Comparison of ENCODE assay signal across 12 cellular contexts in the genomic region with DNA sequence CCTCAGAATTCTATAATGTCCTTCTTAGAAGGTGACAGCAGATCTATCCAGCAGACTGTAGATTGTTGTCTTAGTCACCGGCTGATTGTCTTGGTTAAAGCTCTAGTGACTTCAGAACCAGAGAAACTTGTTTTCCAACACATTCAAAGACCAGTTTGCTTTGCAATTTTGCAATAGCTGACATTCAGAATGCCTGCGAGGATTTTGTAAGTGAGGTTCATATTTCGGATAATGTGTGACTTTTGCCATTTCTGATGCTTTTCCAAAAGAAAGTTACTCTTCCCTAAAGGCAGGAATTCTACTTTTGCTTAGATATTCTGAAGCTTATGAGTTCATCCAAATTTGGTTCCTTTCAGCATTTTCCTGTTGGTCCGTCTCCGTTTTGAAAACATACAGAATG. TPM values are rescaled to one million over a fixed set of nuclear protein-coding genes. Genes with fewer than 3 reads are reported as not detected.
A peak's percentile ranks its signal among the peaks of the same experiment; 100 is the strongest.
DNase-seq lines count a peak whose midpoint lies in the region; ATAC-seq, FAIRE-seq and TF ChIP-seq lines count a peak whose summit lies in the region.
"Had no signal": no experiment of that assay in that cellular context is flagged by ENCODE, and none has a peak within 500 bp of the region (broad histone marks: within the 10 kb centered on the region; RNA-seq: fewer than 3 reads in every experiment).

No MANE protein-coding gene starts in this region.

- H4K20me1 ChIP-seq in SK-N-SH (ENCODE audit: insufficient read depth), result no peaks in the 10 kb centered on the region

- H3K27ac Mint-ChIP-seq in endodermal cell (peak overlapping the region; percentile 84), nephron (peak overlapping the region; percentile 5 to 29 (median 26))
- no peak overlapping the region for H3K27ac Mint-ChIP-seq in activated T-cell treated with anti-CD3 and anti-CD28 coated beads, Interleukin-2, amount 50 U/mL, for 72 hours
- H3K27ac Mint-ChIP-seq: activated naive CD8-positive, alpha-beta T cell treated with anti-CD3 and anti-CD28 coated beads, Interleukin-2, amount 50 U/mL, for 24 hours; IgD-negative memory B cell; stimulated activated memory B cell treated with anti-CD40 and anti-IgM and Interleukin-4, amounts not matched to agents 10 μg/mL and 1 μg/mL and 100 μg/mL, for 72 hours had no signal

- ATAC-seq in SK-N-SH treated with all-trans-retinoic acid at 6 μM for 48 hours (no peak), upper lobe of left lung (ENCODE audit: low FRiP score in 2 of 2) (no peak)
- ATAC-seq in activated T-cell treated with anti-CD3 and anti-CD28 coated beads, Interleukin-2, amount 50 U/mL, for 72 hours (replicated peaks in 1 of 2), result no peak
- ATAC-seq: activated naive CD8-positive, alpha-beta T cell treated with anti-CD3 and anti-CD28 coated beads, Interleukin-2, amount 50 U/mL, for 24 hours; stimulated activated memory B cell treated with anti-CD40 and anti-IgM and Interleukin-4, amounts not matched to agents 10 μg/mL and 1 μg/mL and 100 μg/mL, for 72 hours had no signal

- WGBS in SK-N-SH (ENCODE audit: low lambda C conversion rate), result 79% methylated on average over 5 of the region's 5 CpGs
- WGBS in endodermal cell (ENCODE audit: insufficient coverage in 1 of 2, insufficient read length in 1 of 2), 2 experiments, result 95 to 98% methylated on average over 5 of the region's 5 CpGs
- WGBS in upper lobe of left lung, 2 donors, result 38 to 40% methylated on average over 5 of the region's 5 CpGs

- POLR2A ChIA-PET in SK-N-SH (lab: Yijun Ruan, JAX), result no interaction called here

- TF ChIP-seq EP300 in SK-N-SH (IDR thresholded peaks at IDR 0.05; ENCODE audit: borderline replicate concordance in 1 of 2, low read depth in 1 of 2, low read length in 1 of 2) (no peak), upper lobe of left lung (IDR thresholded peaks at IDR 0.05) (no peak)

- TF ChIP-seq POLR2A in upper lobe of left lung (IDR thresholded peaks at IDR 0.05) (no peak), GM12891 (IDR thresholded peaks at IDR 0.05; ENCODE audit: low read depth, low read length) (no peak)

- peaks cover 6 to 8% of the 10 kb centered on the region in 2 experiments; a peak in 3 of 4 replicates for H3K4me1 ChIP-seq in SK-N-SH (ENCODE audit: control insufficient read depth in 1 of 2, insufficient read depth in 2 of 2, low read depth in 1 of 2, low read length in 1 of 2)
- peaks cover 3% of the 10 kb centered on the region for H3K4me1 ChIP-seq in endodermal cell (ENCODE audit: control insufficient read depth, insufficient read depth, low read length)
- peaks cover 45 to 73% (median 62%) of the 10 kb centered on the region in 4 donors for H3K4me1 ChIP-seq in upper lobe of left lung

- no peaks in the 10 kb centered on the region for H3K36me3 ChIP-seq in SK-N-SH (replicated peaks in 1 of 2; ENCODE audit: control insufficient read depth in 1 of 2, insufficient read depth in 2 of 2, low read length in 1 of 2)
- H3K36me3 ChIP-seq in endodermal cell (ENCODE audit: control insufficient read depth, insufficient read depth, low read length), result peaks cover 43% of the 10 kb centered on the region
- H3K36me3 ChIP-seq in upper lobe of left lung, result peaks cover 0 to 5% (median 0%) of the 10 kb centered on the region in 4 donors

- TF ChIP-seq RAD21 in SK-N-SH (IDR thresholded peaks at IDR 0.05; ENCODE audit: low read length), result no peak

- H3K27me3 Mint-ChIP-seq in endodermal cell (ENCODE audit: insufficient read depth) (no peaks in the 10 kb centered on the region), nephron (ENCODE audit: low read depth) (no peaks in the 10 kb centered on the region)
- H3K27me3 Mint-ChIP-seq in activated T-cell treated with anti-CD3 and anti-CD28 coated beads, Interleukin-2, amount 50 U/mL, for 72 hours (ENCODE audit: low read depth), result no peaks in the 10 kb centered on the region
- H3K27me3 Mint-ChIP-seq: activated naive CD8-positive, alpha-beta T cell treated with anti-CD3 and anti-CD28 coated beads, Interleukin-2, amount 50 U/mL, for 24 hours; IgD-negative memory B cell; stimulated activated memory B cell treated with anti-CD40 and anti-IgM and Interleukin-4, amounts not matched to agents 10 μg/mL and 1 μg/mL and 100 μg/mL, for 72 hours had no signal

- no peak for TF ChIP-seq CTCF in SK-N-SH (IDR thresholded peaks at IDR 0.05)
- TF ChIP-seq CTCF in endodermal cell (conservative IDR thresholded peaks at IDR 0.05), result no peak
- no peak for TF ChIP-seq CTCF in nephron (IDR thresholded peaks at IDR 0.05; ENCODE audit: unreplicated experiment in 3 of 3)
- TF ChIP-seq CTCF in upper lobe of left lung (IDR thresholded peaks at IDR 0.05), result no peak

- H2AFZ ChIP-seq in SK-N-SH (ENCODE audit: low read depth), result 0 out of 2 replicates have a peak overlapping the region, but pooled peaks have one; percentile 11

- H3K4me3 ChIP-seq in SK-N-SH (ENCODE audit: low read depth in 2 of 2, low read length in 1 of 2) (no peak overlapping the region), endodermal cell (ENCODE audit: low read length) (no peak overlapping the region), upper lobe of left lung (no peak overlapping the region)

- peak overlapping the region; percentile 31; the same call in 1 of the 2 replicates for H3K4me2 ChIP-seq in SK-N-SH

- no peak overlapping the region for H3K9ac ChIP-seq in SK-N-SH
- H3K9ac ChIP-seq in endodermal cell (ENCODE audit: extremely low read depth, low read length, poor library complexity, severe bottlenecking), result no peak overlapping the region

- DNase-seq in SK-N-SH, result no peak
- no peak for DNase-seq in endodermal cell
- no peak for DNase-seq in upper lobe of left lung
- DNase-seq in activated T-cell treated with anti-CD3 and anti-CD28 coated beads, Interleukin-2, amount 50 U/mL, for 72 hours, result no peak
- DNase-seq in NCI-H226, result no peak
- no peak for DNase-seq in GM12891 (ENCODE audit: insufficient read length, low spot score)
- DNase-seq: activated naive CD8-positive, alpha-beta T cell treated with anti-CD3 and anti-CD28 coated beads, Interleukin-2, amount 50 U/mL, for 24 hours; stimulated activated CD4-positive, alpha-beta T cell treated with anti-CD3 and anti-CD28 coated beads, Interleukin-15, amount 100 ng/mL, for 24 hours had no signal

- H3K27me3 ChIP-seq in SK-N-SH (ENCODE audit: insufficient read depth), result no peaks in the 10 kb centered on the region
- H3K27me3 ChIP-seq in endodermal cell (ENCODE audit: control insufficient read depth, insufficient read depth, low read length, poor library complexity, severe bottlenecking), result no peaks in the 10 kb centered on the region
- no peaks in the 10 kb centered on the region for H3K27me3 ChIP-seq in upper lobe of left lung

- FAIRE-seq in GM12891 (lab: Jason Lieb, UNC), result no peak

- H3K27ac ChIP-seq in SK-N-SH (ENCODE audit: low read depth in 2 of 2, low read length in 1 of 2), result peak overlapping the region; percentile 39 to 42; a peak in 3 of 4 replicates
- no peak overlapping the region for H3K27ac ChIP-seq in endodermal cell (ENCODE audit: low read depth, low read length)
- peak overlapping the region; percentile 59 to 80 (median 76) for H3K27ac ChIP-seq in upper lobe of left lung

- H3F3A ChIP-seq in SK-N-SH (replicated peaks; ENCODE audit: insufficient read depth), result peaks cover 8% of the 10 kb centered on the region

- peaks cover 39% of the 10 kb centered on the region for H3K36me3 Mint-ChIP-seq in endodermal cell (ENCODE audit: low read depth)
- peaks cover 3% of the 10 kb centered on the region for H3K36me3 Mint-ChIP-seq in nephron (ENCODE audit: low read depth)
- H3K36me3 Mint-ChIP-seq in activated T-cell treated with anti-CD3 and anti-CD28 coated beads, Interleukin-2, amount 50 U/mL, for 72 hours (ENCODE audit: insufficient read depth in 2 of 2), result peaks cover 0 to 2% of the 10 kb centered on the region in 2 donors

- H3K4me1 Mint-ChIP-seq in endodermal cell, result peaks cover 36% of the 10 kb centered on the region
- H3K4me1 Mint-ChIP-seq in nephron, result no peaks in the 10 kb centered on the region
- H3K4me1 Mint-ChIP-seq in activated T-cell treated with anti-CD3 and anti-CD28 coated beads, Interleukin-2, amount 50 U/mL, for 72 hours (ENCODE audit: low read depth), result peaks cover 21% of the 10 kb centered on the region

- CTCF ChIA-PET in SK-N-SH (lab: Yijun Ruan, JAX), result no interaction called here

- H3K79me2 ChIP-seq in SK-N-SH (ENCODE audit: insufficient read depth), result no peaks in the 10 kb centered on the region

- H3K9me3 ChIP-seq in SK-N-SH (no peaks in the 10 kb centered on the region), endodermal cell (ENCODE audit: control insufficient read depth, low read length) (no peaks in the 10 kb centered on the region), upper lobe of left lung (no peaks in the 10 kb centered on the region)

- no peaks in the 10 kb centered on the region for H3K9me2 ChIP-seq in SK-N-SH

- H3K9me3 Mint-ChIP-seq in endodermal cell (no peaks in the 10 kb centered on the region), nephron (no peaks in the 10 kb centered on the region)
- H3K9me3 Mint-ChIP-seq in activated T-cell treated with anti-CD3 and anti-CD28 coated beads, Interleukin-2, amount 50 U/mL, for 72 hours, result no peaks in the 10 kb centered on the region
- H3K9me3 Mint-ChIP-seq: activated naive CD8-positive, alpha-beta T cell treated with anti-CD3 and anti-CD28 coated beads, Interleukin-2, amount 50 U/mL, for 24 hours; IgD-negative memory B cell; stimulated activated memory B cell treated with anti-CD40 and anti-IgM and Interleukin-4, amounts not matched to agents 10 μg/mL and 1 μg/mL and 100 μg/mL, for 72 hours had no signal

- H3K4me3 Mint-ChIP-seq in endodermal cell, result no peak overlapping the region
- no peak overlapping the region for H3K4me3 Mint-ChIP-seq in nephron
- no peak overlapping the region for H3K4me3 Mint-ChIP-seq in activated T-cell treated with anti-CD3 and anti-CD28 coated beads, Interleukin-2, amount 50 U/mL, for 72 hours
- H3K4me3 Mint-ChIP-seq: activated naive CD8-positive, alpha-beta T cell treated with anti-CD3 and anti-CD28 coated beads, Interleukin-2, amount 50 U/mL, for 24 hours; IgD-negative memory B cell; stimulated activated memory B cell treated with anti-CD40 and anti-IgM and Interleukin-4, amounts not matched to agents 10 μg/mL and 1 μg/mL and 100 μg/mL, for 72 hours had no signal

RNA-seq across cellular contexts. Expression of a gene that starts 13.2 kb away (rescaled TPM):
- polyA plus RNA-seq in SK-N-SH (2012; rRNA removed), result 1.0 TPM in 2 replicates
- 1.1 and 2.2 TPM in 2 replicates for polyA plus RNA-seq in SK-N-SH (2012; cell fraction: cytosol; rRNA removed)
- 0.87 and 1.3 TPM in 2 replicates for polyA plus RNA-seq in SK-N-SH (2012; cell fraction: nucleus; rRNA removed)
- total RNA-seq in endodermal cell (100 to 1,000 TPM; 415 to 487 TPM), upper lobe of left lung (100 to 1,000 TPM; 192 to 583 (median 317) TPM)
- polyA plus RNA-seq in endodermal cell (2013, experiment 1 of 2), result 136 TPM
- 110 TPM for polyA plus RNA-seq in endodermal cell (2013, experiment 2 of 2)
- total RNA-seq in activated T-cell treated with anti-CD3 and anti-CD28 coated beads, Interleukin-2, amount 50 U/mL, for 72 hours, result 100 to 1,000 TPM in 1 of 2 donors, 10 to 100 TPM in 1; 89.1 to 115 TPM
- polyA plus RNA-seq in GM12891 (2012; ENCODE audit: low read depth, missing spikeins), result 47.7 TPM

RNA-seq across cellular contexts. Expression of a gene that starts 21.4 kb away (rescaled TPM):
- 1.1 and 1.6 TPM in 2 replicates for polyA plus RNA-seq in SK-N-SH (2012; rRNA removed)
- 0.95 and 1.4 TPM in 2 replicates for polyA plus RNA-seq in SK-N-SH (2012; cell fraction: cytosol; rRNA removed)
- polyA plus RNA-seq in SK-N-SH (2012; cell fraction: nucleus; rRNA removed), result 0.85 and 2.1 TPM in 2 replicates
- total RNA-seq in endodermal cell (10 to 100 TPM in 1 of 2 donors, 1 to 10 TPM in 1; 8.6 to 13.8 TPM), upper lobe of left lung (100 to 1,000 TPM in 3 of 6 donors, 10 to 100 TPM in 3; 71.2 to 236 (median 96.2) TPM)
- 8.8 TPM for polyA plus RNA-seq in endodermal cell (2013, experiment 1 of 2)
- polyA plus RNA-seq in endodermal cell (2013, experiment 2 of 2), result 7.4 TPM
- 1 to 10 TPM; 1.7 to 3.8 TPM for total RNA-seq in activated T-cell treated with anti-CD3 and anti-CD28 coated beads, Interleukin-2, amount 50 U/mL, for 72 hours
- 0.86 TPM for polyA plus RNA-seq in GM12891 (2012; ENCODE audit: low read depth, missing spikeins)

RNA-seq across cellular contexts. Expression of a gene that starts 26.5 kb away (rescaled TPM):
- not detected in 2 replicates for polyA plus RNA-seq in SK-N-SH (2012; rRNA removed)
- polyA plus RNA-seq in SK-N-SH (2012; cell fraction: cytosol; rRNA removed), result 0.13 TPM in 1 of 2 replicates, not detected in the other
- not detected in 2 replicates for polyA plus RNA-seq in SK-N-SH (2012; cell fraction: nucleus; rRNA removed)
- total RNA-seq in endodermal cell, result 10 to 100 TPM in 1 of 2 donors, 1 to 10 TPM in 1; 2.9 to 13.2 TPM
- polyA plus RNA-seq in endodermal cell (2013, experiment 1 of 2), result not detected
- polyA plus RNA-seq in endodermal cell (2013, experiment 2 of 2), result not detected
- 100 to 1,000 TPM in 4 of 6 donors, 10 to 100 TPM in 2; 65.0 to 251 (median 144) TPM for total RNA-seq in upper lobe of left lung
- total RNA-seq in activated T-cell treated with anti-CD3 and anti-CD28 coated beads, Interleukin-2, amount 50 U/mL, for 72 hours, result not detected
- polyA plus RNA-seq in GM12891 (2012; ENCODE audit: low read depth, missing spikeins), result not detected

RNA-seq across cellular contexts. Expression of a gene that starts 38.2 kb away (rescaled TPM):
- polyA plus RNA-seq in SK-N-SH (2012; rRNA removed), result 121 and 128 TPM in 2 replicates
- polyA plus RNA-seq in SK-N-SH (2012; cell fraction: cytosol; rRNA removed), result 44.6 and 79.2 TPM in 2 replicates
- polyA plus RNA-seq in SK-N-SH (2012; cell fraction: nucleus; rRNA removed), result 134 and 151 TPM in 2 replicates
- 10 to 100 TPM; 68.6 to 74.6 TPM for total RNA-seq in endodermal cell
- 97.3 TPM for polyA plus RNA-seq in endodermal cell (2013, experiment 1 of 2)
- polyA plus RNA-seq in endodermal cell (2013, experiment 2 of 2), result 90.6 TPM
- total RNA-seq in upper lobe of left lung, result 10 to 100 TPM; 15.3 to 45.8 (median 29.8) TPM
- 10 to 100 TPM; 70.3 TPM for total RNA-seq in activated T-cell treated with anti-CD3 and anti-CD28 coated beads, Interleukin-2, amount 50 U/mL, for 72 hours
- 45.1 TPM for polyA plus RNA-seq in GM12891 (2012; ENCODE audit: low read depth, missing spikeins)

RNA-seq across cellular contexts. Expression of a gene that starts 42.1 kb away (rescaled TPM):
- 0.26 and 0.29 TPM in 2 replicates for polyA plus RNA-seq in SK-N-SH (2012; rRNA removed)
- 0.21 and 0.27 TPM in 2 replicates for polyA plus RNA-seq in SK-N-SH (2012; cell fraction: cytosol; rRNA removed)
- 0.27 and 0.30 TPM in 2 replicates for polyA plus RNA-seq in SK-N-SH (2012; cell fraction: nucleus; rRNA removed)
- total RNA-seq in endodermal cell (1 to 10 TPM; 5.1 to 8.9 TPM), upper lobe of left lung (10 to 100 TPM in 4 of 6 donors, 1 to 10 TPM in 2; 6.8 to 22.0 (median 12.0) TPM)
- 2.2 TPM for polyA plus RNA-seq in endodermal cell (2013, experiment 1 of 2)
- polyA plus RNA-seq in endodermal cell (2013, experiment 2 of 2), result 2.1 TPM
- 10 to 100 TPM; 10.2 to 10.3 TPM for total RNA-seq in activated T-cell treated with anti-CD3 and anti-CD28 coated beads, Interleukin-2, amount 50 U/mL, for 72 hours
- polyA plus RNA-seq in GM12891 (2012; ENCODE audit: low read depth, missing spikeins), result 0.21 TPM

Comparison
In these comparisons a context has a peak if more than half of its experiments do, and no peak if none do; other contexts are left out.
1. RNA of a gene that starts 21.4 kb away (total RNA-seq): 71.2 to 236 TPM in upper lobe of left lung; 8.6 to 13.8 TPM in endodermal cell and 1.7 to 3.8 TPM in activated T-cell treated with anti-CD3 and anti-CD28 coated beads, Interleukin-2, amount 50 U/mL, for 72 hours; every median in the first group is over 4 times any median in the second.
2. RNA of a gene that starts 26.5 kb away (total RNA-seq): 65.0 to 251 TPM in upper lobe of left lung; 2.9 to 13.2 TPM in endodermal cell and not detected in activated T-cell treated with anti-CD3 and anti-CD28 coated beads, Interleukin-2, amount 50 U/mL, for 72 hours; every median in the first group is over 4 times any median in the second.